ENCODE assay signal across 3 cellular contexts in the genomic region with DNA sequence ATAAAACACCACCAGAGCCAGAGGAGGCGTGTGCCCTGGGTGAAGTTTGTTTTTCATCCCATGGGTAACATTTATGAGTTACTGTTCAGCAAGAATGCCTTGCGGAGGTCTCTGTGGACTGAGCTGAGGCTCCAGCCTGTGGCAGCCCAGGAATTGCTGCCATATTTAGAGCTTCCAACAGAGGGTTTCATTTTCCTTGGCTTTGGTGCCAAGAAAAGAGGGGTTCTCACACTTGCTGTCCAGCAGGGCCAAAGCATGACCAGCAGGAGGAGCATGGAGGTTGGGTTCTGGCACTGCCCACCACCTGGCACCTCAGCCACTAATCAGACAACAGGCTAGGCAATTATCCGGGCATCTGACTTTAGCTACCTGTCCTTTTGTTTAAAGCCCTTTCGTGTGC.
A peak's percentile ranks its signal among the peaks of the same experiment; 100 is the strongest.
TF ChIP-seq lines count a peak whose summit lies in the region.

No MANE protein-coding gene starts in this region.

TF ChIP-seq in SK-N-SH, 30 proteins besides CTCF, POLR2A, EP300 and RAD21 (continues in another document):
- no peak for TF ChIP-seq MEF2A (IDR thresholded peaks at IDR 0.05; ENCODE audit: borderline replicate concordance, low read depth)
- TF ChIP-seq, protein P1, sequence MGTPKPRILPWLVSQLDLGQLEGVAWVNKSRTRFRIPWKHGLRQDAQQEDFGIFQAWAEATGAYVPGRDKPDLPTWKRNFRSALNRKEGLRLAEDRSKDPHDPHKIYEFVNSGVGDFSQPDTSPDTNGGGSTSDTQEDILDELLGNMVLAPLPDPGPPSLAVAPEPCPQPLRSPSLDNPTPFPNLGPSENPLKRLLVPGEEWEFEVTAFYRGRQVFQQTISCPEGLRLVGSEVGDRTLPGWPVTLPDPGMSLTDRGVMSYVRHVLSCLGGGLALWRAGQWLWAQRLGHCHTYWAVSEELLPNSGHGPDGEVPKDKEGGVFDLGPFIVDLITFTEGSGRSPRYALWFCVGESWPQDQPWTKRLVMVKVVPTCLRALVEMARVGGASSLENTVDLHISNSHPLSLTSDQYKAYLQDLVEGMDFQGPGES (IDR thresholded peaks at IDR 0.05; ENCODE audit: low read depth, low read length), result no peak
- peak; percentile 13 for TF ChIP-seq CHD2 (IDR thresholded peaks at IDR 0.05; ENCODE audit: low read length, partially characterized antibody)
- TF ChIP-seq TCF12 (IDR thresholded peaks at IDR 0.05), result no peak
- TF ChIP-seq, protein P2, sequence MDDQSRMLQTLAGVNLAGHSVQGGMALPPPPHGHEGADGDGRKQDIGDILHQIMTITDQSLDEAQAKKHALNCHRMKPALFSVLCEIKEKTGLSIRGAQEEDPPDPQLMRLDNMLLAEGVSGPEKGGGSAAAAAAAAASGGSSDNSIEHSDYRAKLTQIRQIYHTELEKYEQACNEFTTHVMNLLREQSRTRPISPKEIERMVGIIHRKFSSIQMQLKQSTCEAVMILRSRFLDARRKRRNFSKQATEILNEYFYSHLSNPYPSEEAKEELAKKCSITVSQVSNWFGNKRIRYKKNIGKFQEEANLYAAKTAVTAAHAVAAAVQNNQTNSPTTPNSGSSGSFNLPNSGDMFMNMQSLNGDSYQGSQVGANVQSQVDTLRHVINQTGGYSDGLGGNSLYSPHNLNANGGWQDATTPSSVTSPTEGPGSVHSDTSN (IDR thresholded peaks at IDR 0.05), result no peak
- TF ChIP-seq, protein P3, sequence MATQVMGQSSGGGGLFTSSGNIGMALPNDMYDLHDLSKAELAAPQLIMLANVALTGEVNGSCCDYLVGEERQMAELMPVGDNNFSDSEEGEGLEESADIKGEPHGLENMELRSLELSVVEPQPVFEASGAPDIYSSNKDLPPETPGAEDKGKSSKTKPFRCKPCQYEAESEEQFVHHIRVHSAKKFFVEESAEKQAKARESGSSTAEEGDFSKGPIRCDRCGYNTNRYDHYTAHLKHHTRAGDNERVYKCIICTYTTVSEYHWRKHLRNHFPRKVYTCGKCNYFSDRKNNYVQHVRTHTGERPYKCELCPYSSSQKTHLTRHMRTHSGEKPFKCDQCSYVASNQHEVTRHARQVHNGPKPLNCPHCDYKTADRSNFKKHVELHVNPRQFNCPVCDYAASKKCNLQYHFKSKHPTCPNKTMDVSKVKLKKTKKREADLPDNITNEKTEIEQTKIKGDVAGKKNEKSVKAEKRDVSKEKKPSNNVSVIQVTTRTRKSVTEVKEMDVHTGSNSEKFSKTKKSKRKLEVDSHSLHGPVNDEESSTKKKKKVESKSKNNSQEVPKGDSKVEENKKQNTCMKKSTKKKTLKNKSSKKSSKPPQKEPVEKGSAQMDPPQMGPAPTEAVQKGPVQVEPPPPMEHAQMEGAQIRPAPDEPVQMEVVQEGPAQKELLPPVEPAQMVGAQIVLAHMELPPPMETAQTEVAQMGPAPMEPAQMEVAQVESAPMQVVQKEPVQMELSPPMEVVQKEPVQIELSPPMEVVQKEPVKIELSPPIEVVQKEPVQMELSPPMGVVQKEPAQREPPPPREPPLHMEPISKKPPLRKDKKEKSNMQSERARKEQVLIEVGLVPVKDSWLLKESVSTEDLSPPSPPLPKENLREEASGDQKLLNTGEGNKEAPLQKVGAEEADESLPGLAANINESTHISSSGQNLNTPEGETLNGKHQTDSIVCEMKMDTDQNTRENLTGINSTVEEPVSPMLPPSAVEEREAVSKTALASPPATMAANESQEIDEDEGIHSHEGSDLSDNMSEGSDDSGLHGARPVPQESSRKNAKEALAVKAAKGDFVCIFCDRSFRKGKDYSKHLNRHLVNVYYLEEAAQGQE (IDR thresholded peaks at IDR 0.05; ENCODE audit: low read depth, low read length), result 0 out of 2 replicates have a peak, but pooled peaks have one; percentile 38
- TF ChIP-seq SIN3A (IDR thresholded peaks at IDR 0.05; ENCODE audit: borderline replicate concordance, low read depth, low read length), result no peak

TF ChIP-seq in SK-N-SH treated with all-trans-retinoic acid at 6 μM for 48 hours, 23 proteins besides CTCF, POLR2A, EP300 and RAD21 (continues in another document):
- TF ChIP-seq ISL1 (CRISPR knock-in tag; IDR thresholded peaks at IDR 0.05) (no peak), GLIS3 (CRISPR knock-in tag; IDR thresholded peaks at IDR 0.05) (no peak), ZFP3 (CRISPR knock-in tag; IDR thresholded peaks at IDR 0.05) (no peak), ZC3H10 (CRISPR knock-in tag; IDR thresholded peaks at IDR 0.05) (no peak), ARNTL (CRISPR knock-in tag; IDR thresholded peaks at IDR 0.05; ENCODE audit: borderline replicate concordance, low read depth) (no peak), TOX (CRISPR knock-in tag; IDR thresholded peaks at IDR 0.05; ENCODE audit: borderline replicate concordance) (no peak), RARB (CRISPR knock-in tag; IDR thresholded peaks at IDR 0.05) (no peak), TCF4 (CRISPR knock-in tag; IDR thresholded peaks at IDR 0.05; ENCODE audit: borderline replicate concordance) (no peak), ZNF8 (CRISPR knock-in tag; IDR thresholded peaks at IDR 0.05) (no peak), SNAI2 (CRISPR knock-in tag; IDR thresholded peaks at IDR 0.05) (no peak)
- TF ChIP-seq, protein P4, sequence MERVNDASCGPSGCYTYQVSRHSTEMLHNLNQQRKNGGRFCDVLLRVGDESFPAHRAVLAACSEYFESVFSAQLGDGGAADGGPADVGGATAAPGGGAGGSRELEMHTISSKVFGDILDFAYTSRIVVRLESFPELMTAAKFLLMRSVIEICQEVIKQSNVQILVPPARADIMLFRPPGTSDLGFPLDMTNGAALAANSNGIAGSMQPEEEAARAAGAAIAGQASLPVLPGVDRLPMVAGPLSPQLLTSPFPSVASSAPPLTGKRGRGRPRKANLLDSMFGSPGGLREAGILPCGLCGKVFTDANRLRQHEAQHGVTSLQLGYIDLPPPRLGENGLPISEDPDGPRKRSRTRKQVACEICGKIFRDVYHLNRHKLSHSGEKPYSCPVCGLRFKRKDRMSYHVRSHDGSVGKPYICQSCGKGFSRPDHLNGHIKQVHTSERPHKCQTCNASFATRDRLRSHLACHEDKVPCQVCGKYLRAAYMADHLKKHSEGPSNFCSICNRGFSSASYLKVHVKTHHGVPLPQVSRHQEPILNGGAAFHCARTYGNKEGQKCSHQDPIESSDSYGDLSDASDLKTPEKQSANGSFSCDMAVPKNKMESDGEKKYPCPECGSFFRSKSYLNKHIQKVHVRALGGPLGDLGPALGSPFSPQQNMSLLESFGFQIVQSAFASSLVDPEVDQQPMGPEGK (CRISPR knock-in tag; IDR thresholded peaks at IDR 0.05; ENCODE audit: borderline replicate concordance), result no peak
- TF ChIP-seq, protein P5, sequence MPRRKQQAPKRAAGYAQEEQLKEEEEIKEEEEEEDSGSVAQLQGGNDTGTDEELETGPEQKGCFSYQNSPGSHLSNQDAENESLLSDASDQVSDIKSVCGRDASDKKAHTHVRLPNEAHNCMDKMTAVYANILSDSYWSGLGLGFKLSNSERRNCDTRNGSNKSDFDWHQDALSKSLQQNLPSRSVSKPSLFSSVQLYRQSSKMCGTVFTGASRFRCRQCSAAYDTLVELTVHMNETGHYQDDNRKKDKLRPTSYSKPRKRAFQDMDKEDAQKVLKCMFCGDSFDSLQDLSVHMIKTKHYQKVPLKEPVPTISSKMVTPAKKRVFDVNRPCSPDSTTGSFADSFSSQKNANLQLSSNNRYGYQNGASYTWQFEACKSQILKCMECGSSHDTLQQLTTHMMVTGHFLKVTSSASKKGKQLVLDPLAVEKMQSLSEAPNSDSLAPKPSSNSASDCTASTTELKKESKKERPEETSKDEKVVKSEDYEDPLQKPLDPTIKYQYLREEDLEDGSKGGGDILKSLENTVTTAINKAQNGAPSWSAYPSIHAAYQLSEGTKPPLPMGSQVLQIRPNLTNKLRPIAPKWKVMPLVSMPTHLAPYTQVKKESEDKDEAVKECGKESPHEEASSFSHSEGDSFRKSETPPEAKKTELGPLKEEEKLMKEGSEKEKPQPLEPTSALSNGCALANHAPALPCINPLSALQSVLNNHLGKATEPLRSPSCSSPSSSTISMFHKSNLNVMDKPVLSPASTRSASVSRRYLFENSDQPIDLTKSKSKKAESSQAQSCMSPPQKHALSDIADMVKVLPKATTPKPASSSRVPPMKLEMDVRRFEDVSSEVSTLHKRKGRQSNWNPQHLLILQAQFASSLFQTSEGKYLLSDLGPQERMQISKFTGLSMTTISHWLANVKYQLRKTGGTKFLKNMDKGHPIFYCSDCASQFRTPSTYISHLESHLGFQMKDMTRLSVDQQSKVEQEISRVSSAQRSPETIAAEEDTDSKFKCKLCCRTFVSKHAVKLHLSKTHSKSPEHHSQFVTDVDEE (CRISPR knock-in tag; IDR thresholded peaks at IDR 0.05), result no peak
- TF ChIP-seq, protein P6, sequence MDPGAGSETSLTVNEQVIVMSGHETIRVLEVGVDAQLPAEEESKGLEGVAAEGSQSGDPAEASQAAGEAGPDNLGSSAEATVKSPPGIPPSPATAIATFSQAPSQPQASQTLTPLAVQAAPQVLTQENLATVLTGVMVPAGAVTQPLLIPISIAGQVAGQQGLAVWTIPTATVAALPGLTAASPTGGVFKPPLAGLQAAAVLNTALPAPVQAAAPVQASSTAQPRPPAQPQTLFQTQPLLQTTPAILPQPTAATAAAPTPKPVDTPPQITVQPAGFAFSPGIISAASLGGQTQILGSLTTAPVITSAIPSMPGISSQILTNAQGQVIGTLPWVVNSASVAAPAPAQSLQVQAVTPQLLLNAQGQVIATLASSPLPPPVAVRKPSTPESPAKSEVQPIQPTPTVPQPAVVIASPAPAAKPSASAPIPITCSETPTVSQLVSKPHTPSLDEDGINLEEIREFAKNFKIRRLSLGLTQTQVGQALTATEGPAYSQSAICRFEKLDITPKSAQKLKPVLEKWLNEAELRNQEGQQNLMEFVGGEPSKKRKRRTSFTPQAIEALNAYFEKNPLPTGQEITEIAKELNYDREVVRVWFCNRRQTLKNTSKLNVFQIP (CRISPR knock-in tag; IDR thresholded peaks at IDR 0.05; ENCODE audit: borderline replicate concordance, low read depth), result no peak

TF ChIP-seq in HepG2, 621 proteins besides CTCF, POLR2A, EP300 and RAD21:
- peak; percentile 31; the same call in 1 of the 2 replicates for TF ChIP-seq SMC3 (IDR thresholded peaks at IDR 0.05; ENCODE audit: low read length)
- TF ChIP-seq HNRNPL (IDR thresholded peaks at IDR 0.05; ENCODE audit: low read depth, low read length), result peak; percentile 76
- no peak for TF ChIP-seq MIER2 (CRISPR knock-in tag; IDR thresholded peaks at IDR 0.05)
- no peak for TF ChIP-seq MXI1 (IDR thresholded peaks at IDR 0.05; ENCODE audit: borderline replicate concordance, low read depth, low read length)
- TF ChIP-seq, protein P7, sequence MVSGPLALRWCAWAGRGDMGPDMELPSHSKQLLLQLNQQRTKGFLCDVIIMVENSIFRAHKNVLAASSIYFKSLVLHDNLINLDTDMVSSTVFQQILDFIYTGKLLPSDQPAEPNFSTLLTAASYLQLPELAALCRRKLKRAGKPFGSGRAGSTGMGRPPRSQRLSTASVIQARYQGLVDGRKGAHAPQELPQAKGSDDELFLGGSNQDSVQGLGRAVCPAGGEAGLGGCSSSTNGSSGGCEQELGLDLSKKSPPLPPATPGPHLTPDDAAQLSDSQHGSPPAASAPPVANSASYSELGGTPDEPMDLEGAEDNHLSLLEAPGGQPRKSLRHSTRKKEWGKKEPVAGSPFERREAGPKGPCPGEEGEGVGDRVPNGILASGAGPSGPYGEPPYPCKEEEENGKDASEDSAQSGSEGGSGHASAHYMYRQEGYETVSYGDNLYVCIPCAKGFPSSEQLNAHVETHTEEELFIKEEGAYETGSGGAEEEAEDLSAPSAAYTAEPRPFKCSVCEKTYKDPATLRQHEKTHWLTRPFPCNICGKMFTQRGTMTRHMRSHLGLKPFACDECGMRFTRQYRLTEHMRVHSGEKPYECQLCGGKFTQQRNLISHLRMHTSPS (CRISPR knock-in tag; IDR thresholded peaks at IDR 0.05; ENCODE audit: low read depth), result peak; percentile 54; the same call in 1 of the 2 replicates
- peak; percentile 33; the same call in 1 of the 2 replicates for TF ChIP-seq STAG1 (CRISPR knock-in tag; IDR thresholded peaks at IDR 0.05)
- TF ChIP-seq NFRKB (IDR thresholded peaks at IDR 0.05), result no peak
